In the genomic region with DNA sequence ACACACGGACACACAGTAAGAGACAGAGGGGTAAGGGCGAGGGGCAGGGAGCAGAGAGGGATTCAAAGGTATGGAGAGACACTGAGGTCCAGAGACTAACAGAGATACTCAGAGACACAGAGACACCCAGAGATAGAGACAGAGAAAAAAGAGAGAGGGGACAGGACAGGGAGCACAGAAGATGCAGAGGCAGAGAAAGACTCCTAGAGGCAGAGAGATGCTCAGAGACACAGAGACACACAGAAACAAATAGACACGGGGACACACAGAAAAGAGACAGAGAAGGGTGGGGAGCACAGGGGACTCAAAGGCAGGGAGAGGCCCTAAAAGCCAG, we compare ENCODE assay signal across 20 cellular contexts. TPM values are rescaled to one million over a fixed set of nuclear protein-coding genes. Genes with fewer than 3 reads are reported as not detected.
DNase-seq lines count a peak whose midpoint lies in the region; ATAC-seq, FAIRE-seq and TF ChIP-seq lines count a peak whose summit lies in the region.
"Had no signal": no experiment of that assay in that cellular context is flagged by ENCODE, and none has a peak within 500 bp of the region (broad histone marks: within the 10 kb centered on the region; RNA-seq: fewer than 3 reads in every experiment).

No MANE protein-coding gene starts in this region.

- no peaks in the 10 kb centered on the region for H3K9me1 ChIP-seq in endothelial cell of umbilical vein (replicated peaks; ENCODE audit: control insufficient read depth, extremely low read depth, insufficient read depth, low read length)

- H3K4me3 ChIP-seq in GM23338 (peak overlapping the region; percentile 78), OCI-LY7 (ENCODE audit: low read depth, low read length, poor library complexity, severe bottlenecking) (peak overlapping the region; percentile 63), endothelial cell of umbilical vein (replicated peaks in 1 of 3; ENCODE audit: insufficient read depth in 1 of 3, low read depth in 1 of 3, low read length in 3 of 3) (no peak overlapping the region), skeletal muscle satellite cell (ENCODE audit: low read length) (no peak overlapping the region), lower leg skin (ENCODE audit: low read depth, poor library complexity, severe bottlenecking) (no peak overlapping the region)
- H3K4me3 ChIP-seq: lung had no signal

- POLR2A ChIA-PET in OCI-LY7 (lab: Charles Lee), result no interaction called here
- POLR2A ChIA-PET in endothelial cell of umbilical vein (lab: Charles Lee), result no interaction called here

- H3K27ac ChIP-seq in GM23338 (ENCODE audit: low read depth) (no peak overlapping the region), OCI-LY7 (ENCODE audit: low read depth, low read length, poor library complexity, severe bottlenecking) (no peak overlapping the region), endothelial cell of umbilical vein (ENCODE audit: insufficient read depth, low read depth, low read length) (no peak overlapping the region)
- H3K27ac ChIP-seq: prostate gland, tibial artery had no signal

- BruUV-seq in OCI-LY7 (replicated peaks; lab: Mats Ljungman, UMichigan) (no TSS peak), endothelial cell of umbilical vein (replicated peaks; lab: Mats Ljungman, UMichigan) (no TSS peak)

- H3K9me3 Mint-ChIP-seq in GM23338, result no peaks in the 10 kb centered on the region
- H3K9me3 Mint-ChIP-seq: activated naive CD4-positive, alpha-beta T cell treated with anti-CD3 and anti-CD28 coated beads, Interleukin-2, amount 10 ng/mL, durations not matched to agents 7 days and 5 days; activated T-cell treated with anti-CD3 and anti-CD28 coated beads, Interleukin-2, amount 50 U/mL, for 72 hours; neural crest cell; stimulated activated naive CD8-positive, alpha-beta T cell treated with anti-CD3 and anti-CD28 coated beads, Interleukin-15, amount 100 ng/mL, for 72 hours; T-helper 1 cell treated with Interleukin-12 subunit alpha and Interleukin-12 subunit beta and Interleukin-4 antibody, amounts not matched to agents 30 μg/mL and 1 μg/mL, for 36 hours had no signal

- H3K36me3 ChIP-seq in GM23338 (ENCODE audit: insufficient read depth) (no peaks in the 10 kb centered on the region), OCI-LY7 (ENCODE audit: insufficient read depth, low read length) (no peaks in the 10 kb centered on the region), endothelial cell of umbilical vein (ENCODE audit: control insufficient read depth in 2 of 2, extremely low read depth in 1 of 2, insufficient read depth in 2 of 2, low read length in 2 of 2) (no peaks in the 10 kb centered on the region), skeletal muscle satellite cell (ENCODE audit: insufficient read depth, low read length) (no peaks in the 10 kb centered on the region)
- H3K36me3 ChIP-seq: prostate gland, sigmoid colon, tibial artery had no signal

- H3K36me3 Mint-ChIP-seq in GM23338 (ENCODE audit: low read depth), result no peaks in the 10 kb centered on the region
- H3K36me3 Mint-ChIP-seq: activated naive CD4-positive, alpha-beta T cell treated with anti-CD3 and anti-CD28 coated beads, Interleukin-2, amount 10 ng/mL, durations not matched to agents 7 days and 5 days had no signal

- H3K27me3 Mint-ChIP-seq in GM23338 (ENCODE audit: insufficient read depth, low read depth, poor library complexity), result peaks cover 29% of the 10 kb centered on the region

- H3K27me3 ChIP-seq in GM23338 (ENCODE audit: insufficient read depth) (peaks cover 91% of the 10 kb centered on the region), endothelial cell of umbilical vein (ENCODE audit: control insufficient read depth in 2 of 2, insufficient read depth in 2 of 2, low read length in 2 of 2) (peaks cover 59 to 62% of the 10 kb centered on the region in 2 experiments), skeletal muscle satellite cell (ENCODE audit: control insufficient read depth, insufficient read depth, low read length) (peaks cover 84% of the 10 kb centered on the region)

- H4K20me1 ChIP-seq in GM23338 (replicated peaks; ENCODE audit: insufficient read depth) (peaks cover 15% of the 10 kb centered on the region; the same call in 1 of the 2 replicates), OCI-LY7 (ENCODE audit: insufficient read depth, low read length) (no peaks in the 10 kb centered on the region), endothelial cell of umbilical vein (replicated peaks; ENCODE audit: control insufficient read depth, extremely low read depth, insufficient read depth, low read length) (no peaks in the 10 kb centered on the region)

- WGBS in lower leg skin, 2 donors, result 15 to 30% methylated on average over 3 of the region's 3 CpGs

- CTCF ChIA-PET in OCI-LY7 (lab: Charles Lee; ENCODE audit: unreplicated experiment), result no interaction called here
- CTCF ChIA-PET in endothelial cell of umbilical vein (lab: Charles Lee), result interaction anchor here (0.6 to 2.7 kb wide), 9 partner anchors 14 to 143 kb away, joined by 3 to 19 read pairs (median 5); a partner anchor contains a TSS

- no peak for FAIRE-seq in endothelial cell of umbilical vein (lab: Jason Lieb, UNC)
- FAIRE-seq: bronchial epithelial cell, endometrium, GM12878 had no signal

- TF ChIP-seq CTCF in GM23338 (conservative IDR thresholded peaks at IDR 0.05; ENCODE audit: low read depth in 2 of 2), result no peak
- no peak for TF ChIP-seq CTCF in OCI-LY7 (conservative IDR thresholded peaks at IDR 0.05; ENCODE audit: low read length)
- TF ChIP-seq CTCF in endothelial cell of umbilical vein (IDR thresholded peaks at IDR 0.05; ENCODE audit: extremely low read depth in 1 of 2, insufficient read depth in 1 of 2, low read depth in 1 of 2, low read length in 2 of 2), result no peak
- TF ChIP-seq CTCF in lower leg skin (IDR thresholded peaks at IDR 0.05), result no peak

- intact Hi-C loops in OCI-LY7 (cut with micrococcal nuclease; ENCODE audit: unreplicated experiment) (no loop called here), endothelial cell of umbilical vein (cut with micrococcal nuclease) (no loop called here), lower leg skin (cut with DNase I; ENCODE audit: low total_unique reads) (no loop called here)

- H3K4me1 Mint-ChIP-seq in GM23338, result peaks cover 20% of the 10 kb centered on the region

- ATAC-seq in GM23338, result no peak

- no peak overlapping the region for H3K9ac ChIP-seq in endothelial cell of umbilical vein (replicated peaks; ENCODE audit: extremely low read depth, insufficient read depth, low read length)
- no peak overlapping the region for H3K9ac ChIP-seq in skeletal muscle satellite cell (ENCODE audit: low read depth, low read length)

- no peaks in the 10 kb centered on the region for H3K9me3 ChIP-seq in OCI-LY7 (ENCODE audit: low read length)
- no peaks in the 10 kb centered on the region for H3K9me3 ChIP-seq in endothelial cell of umbilical vein (replicated peaks; ENCODE audit: control insufficient read depth, insufficient read depth, low read length)
- no peaks in the 10 kb centered on the region for H3K9me3 ChIP-seq in skeletal muscle satellite cell (replicated peaks; ENCODE audit: low read length)
- H3K9me3 ChIP-seq: prostate gland, sigmoid colon, tibial artery had no signal

- no peak overlapping the region for H3K27ac Mint-ChIP-seq in GM23338
- H3K27ac Mint-ChIP-seq: activated naive CD4-positive, alpha-beta T cell treated with anti-CD3 and anti-CD28 coated beads, Interleukin-2, amount 10 ng/mL, durations not matched to agents 7 days and 5 days; activated T-cell treated with anti-CD3 and anti-CD28 coated beads, Interleukin-2, amount 50 U/mL, for 72 hours; stimulated activated naive CD8-positive, alpha-beta T cell treated with anti-CD3 and anti-CD28 coated beads, Interleukin-15, amount 100 ng/mL, for 72 hours; T-helper 1 cell treated with Interleukin-12 subunit alpha and Interleukin-12 subunit beta and Interleukin-4 antibody, amounts not matched to agents 30 μg/mL and 1 μg/mL, for 36 hours had no signal

- H3K4me1 ChIP-seq in GM23338 (ENCODE audit: insufficient read depth) (peaks cover 18% of the 10 kb centered on the region), OCI-LY7 (ENCODE audit: insufficient read depth, low read length, poor library complexity, severe bottlenecking) (peaks cover 35% of the 10 kb centered on the region), endothelial cell of umbilical vein (ENCODE audit: control insufficient read depth, extremely low read depth, insufficient read depth, low read length) (peaks cover 8% of the 10 kb centered on the region), skeletal muscle satellite cell (ENCODE audit: control insufficient read depth, insufficient read depth, low read length) (peaks cover 13% of the 10 kb centered on the region)
- H3K4me1 ChIP-seq: prostate gland had no signal

- no peaks in the 10 kb centered on the region for H3K9me2 ChIP-seq in GM23338 (ENCODE audit: insufficient read depth)
- no peaks in the 10 kb centered on the region for H3K9me2 ChIP-seq in OCI-LY7 (ENCODE audit: insufficient read depth, low read length)

- dilution Hi-C loops in endothelial cell of umbilical vein (cut with MboI; ENCODE audit: extremely low pct_ligation_motif_present, low sequenced_read_pairs), result no loop called here

- H3K79me2 ChIP-seq in GM23338 (replicated peaks; ENCODE audit: insufficient read depth) (no peaks in the 10 kb centered on the region), OCI-LY7 (ENCODE audit: insufficient read depth, low read depth, low read length) (no peaks in the 10 kb centered on the region), endothelial cell of umbilical vein (ENCODE audit: control insufficient read depth, insufficient read depth, low read length) (no peaks in the 10 kb centered on the region)

- peaks cover 16% of the 10 kb centered on the region for H3F3A ChIP-seq in GM23338 (replicated peaks; ENCODE audit: low read depth)

- TF ChIP-seq POLR2A in endothelial cell of umbilical vein (IDR thresholded peaks at IDR 0.05; ENCODE audit: low read depth, low read length) (no peak), lower leg skin (IDR thresholded peaks at IDR 0.05) (no peak)

- DNase-seq in GM23338 (ENCODE audit: low spot score) (no peak), OCI-LY7 (ENCODE audit: low spot score) (no peak), endothelial cell of umbilical vein (ENCODE audit: low read depth, low spot score) (no peak), lower leg skin (ENCODE audit: low spot score in 2 of 2) (no peak), NCI-H524 (lab: John Stamatoyannopoulos, UW) (no peak)
- no peak for DNase-seq in stimulated activated naive CD4-positive, alpha-beta T cell (lab: John Stamatoyannopoulos, UW)
- DNase-seq: cortex of kidney had no signal

- H3K4me3 Mint-ChIP-seq in GM23338, result no peak overlapping the region
- H3K4me3 Mint-ChIP-seq: activated naive CD4-positive, alpha-beta T cell treated with anti-CD3 and anti-CD28 coated beads, Interleukin-2, amount 10 ng/mL, durations not matched to agents 7 days and 5 days; activated T-cell treated with anti-CD3 and anti-CD28 coated beads, Interleukin-2, amount 50 U/mL, for 72 hours; neural crest cell; stimulated activated naive CD8-positive, alpha-beta T cell treated with anti-CD3 and anti-CD28 coated beads, Interleukin-15, amount 100 ng/mL, for 72 hours; T-helper 1 cell treated with Interleukin-12 subunit alpha and Interleukin-12 subunit beta and Interleukin-4 antibody, amounts not matched to agents 30 μg/mL and 1 μg/mL, for 36 hours had no signal

- H2AFZ ChIP-seq in GM23338 (no peak overlapping the region; the same call in 1 of the 2 replicates), OCI-LY7 (ENCODE audit: low read length) (peak overlapping the region; percentile 45; the same call in 1 of the 2 replicates), endothelial cell of umbilical vein (ENCODE audit: low read depth, low read length) (no peak overlapping the region)

- peak overlapping the region; percentile 83 for H3K4me2 ChIP-seq in GM23338
- H3K4me2 ChIP-seq in OCI-LY7 (ENCODE audit: low read length), result peak overlapping the region; percentile 82
- H3K4me2 ChIP-seq in endothelial cell of umbilical vein (ENCODE audit: insufficient read depth, low read length), result no peak overlapping the region
- peak overlapping the region; percentile 82 for H3K4me2 ChIP-seq in skeletal muscle satellite cell (ENCODE audit: low read length)

RNA-seq across cellular contexts. Expression of a gene that starts 39.8 kb away (rescaled TPM):
- 59.4 and 63.0 TPM in 2 replicates for total RNA-seq in GM23338 (2014; rRNA removed; shearing (Covaris generic))
- polyA plus RNA-seq in GM23338 (2016; fragmentation: Nextera tagmentation; extraction: Ambion mirVana) (23.4 and 25.6 TPM in 2 replicates), endothelial cell of umbilical vein (34.8 and 38.5 TPM in 2 replicates)
- 29.6 and 41.9 TPM in 2 replicates for total RNA-seq in OCI-LY7 (2014; rRNA removed; shearing (Covaris generic))
- total RNA-seq in OCI-LY7 (2022) (15.5 and 18.6 TPM in 2 replicates), endothelial cell of umbilical vein (19.3 and 19.5 TPM in 2 replicates), lower leg skin (100 to 1,000 TPM in 2 of 4 donors, 10 to 100 TPM in 2; 82.9 to 135 (median 93.5) TPM)
- polyA plus RNA-seq in endothelial cell of umbilical vein (2011; cell fraction: cytosol; rRNA removed), result 18.5 and 24.2 TPM in 2 replicates
- polyA plus RNA-seq in endothelial cell of umbilical vein (2011; cell fraction: nucleus; rRNA removed), result 12.7 and 16.1 TPM in 2 replicates
- 14.2 and 19.6 TPM in 2 replicates for polyA plus RNA-seq in endothelial cell of umbilical vein (2012)
- 12.6 and 12.8 TPM in 2 replicates for polyA minus RNA-seq in endothelial cell of umbilical vein
- polyA minus RNA-seq in endothelial cell of umbilical vein (2011; cell fraction: cytosol; rRNA and poly(A)+ RNA removed), result 5.8 TPM
- polyA minus RNA-seq in endothelial cell of umbilical vein (2011; cell fraction: nucleus; rRNA and poly(A)+ RNA removed), result 3.5 and 6.1 TPM in 2 replicates
- 20.3 and 22.7 TPM in 2 replicates for total RNA-seq in skeletal muscle satellite cell (2012; rRNA removed)

RNA-seq across cellular contexts. Expression of a gene that starts 42.5 kb away (rescaled TPM):
- total RNA-seq in GM23338 (2014; rRNA removed; shearing (Covaris generic)), result 12.7 and 13.3 TPM in 2 replicates
- 4.7 and 5.8 TPM in 2 replicates for polyA plus RNA-seq in GM23338 (2016; fragmentation: Nextera tagmentation; extraction: Ambion mirVana)
- total RNA-seq in OCI-LY7 (2014; rRNA removed; shearing (Covaris generic)), result 8.4 and 9.0 TPM in 2 replicates
- total RNA-seq in OCI-LY7 (2022), result 12.7 and 14.8 TPM in 2 replicates
- 13.3 and 13.4 TPM in 2 replicates for total RNA-seq in endothelial cell of umbilical vein
- polyA plus RNA-seq in endothelial cell of umbilical vein, result 6.5 and 8.0 TPM in 2 replicates
- 3.5 and 3.7 TPM in 2 replicates for polyA plus RNA-seq in endothelial cell of umbilical vein (2011; cell fraction: cytosol; rRNA removed)
- 4.0 and 4.5 TPM in 2 replicates for polyA plus RNA-seq in endothelial cell of umbilical vein (2011; cell fraction: nucleus; rRNA removed)
- polyA plus RNA-seq in endothelial cell of umbilical vein (2012), result 8.1 and 8.7 TPM in 2 replicates
- polyA minus RNA-seq in endothelial cell of umbilical vein, result 10.5 and 13.9 TPM in 2 replicates
- 3.8 TPM for polyA minus RNA-seq in endothelial cell of umbilical vein (2011; cell fraction: cytosol; rRNA and poly(A)+ RNA removed)
- polyA minus RNA-seq in endothelial cell of umbilical vein (2011; cell fraction: nucleus; rRNA and poly(A)+ RNA removed), result 6.1 and 6.9 TPM in 2 replicates
- total RNA-seq in skeletal muscle satellite cell (2012; rRNA removed), result 13.7 and 17.3 TPM in 2 replicates
- 10 to 100 TPM in 1 of 4 donors, 1 to 10 TPM in 3; 6.9 to 10.7 (median 8.6) TPM for total RNA-seq in lower leg skin

RNA-seq across cellular contexts. Expression of a gene that starts 45.4 kb away (rescaled TPM):
- total RNA-seq in GM23338 (2014; rRNA removed; shearing (Covaris generic)), result 2.3 and 2.4 TPM in 2 replicates
- 4.6 and 5.1 TPM in 2 replicates for polyA plus RNA-seq in GM23338 (2016; fragmentation: Nextera tagmentation; extraction: Ambion mirVana)
- 28.6 and 33.5 TPM in 2 replicates for total RNA-seq in OCI-LY7 (2014; rRNA removed; shearing (Covaris generic))
- 59.5 and 66.5 TPM in 2 replicates for total RNA-seq in OCI-LY7 (2022)
- total RNA-seq in endothelial cell of umbilical vein, result 3.2 and 4.0 TPM in 2 replicates
- 3.7 and 4.1 TPM in 2 replicates for polyA plus RNA-seq in endothelial cell of umbilical vein
- 1.2 and 1.7 TPM in 2 replicates for polyA plus RNA-seq in endothelial cell of umbilical vein (2011; cell fraction: cytosol; rRNA removed)
- polyA plus RNA-seq in endothelial cell of umbilical vein (2011; cell fraction: nucleus; rRNA removed), result 3.4 and 3.7 TPM in 2 replicates
- polyA plus RNA-seq in endothelial cell of umbilical vein (2012), result 2.0 and 2.8 TPM in 2 replicates
- 1.2 and 2.5 TPM in 2 replicates for polyA minus RNA-seq in endothelial cell of umbilical vein
- polyA minus RNA-seq in endothelial cell of umbilical vein (2011; cell fraction: cytosol; rRNA and poly(A)+ RNA removed), result not detected
- polyA minus RNA-seq in endothelial cell of umbilical vein (2011; cell fraction: nucleus; rRNA and poly(A)+ RNA removed), result 0.87 and 4.2 TPM in 2 replicates
- total RNA-seq in skeletal muscle satellite cell (2012; rRNA removed), result under 0.01 and 0.51 TPM in 2 replicates
- 1 to 10 TPM in 2 of 4 donors, under 1 TPM in 2; 0.67 to 3.8 (median 1.0) TPM for total RNA-seq in lower leg skin

Comparison
In these comparisons a context has a peak if more than half of its experiments do, and no peak if none do; other contexts are left out.
1. H3K4me3 ChIP-seq: peak in GM23338 (single experiment) and OCI-LY7 (single experiment); none in endothelial cell of umbilical vein (0 of 3), skeletal muscle satellite cell (single experiment) and lower leg skin (single experiment).